13 cellular contexts compared by ENCODE assay signal in genomic region chr20:53575481-53576194, GRCh38. TPM values are rescaled to one million over a fixed set of nuclear protein-coding genes. Genes with fewer than 3 reads are reported as not detected.
DNase-seq lines count a peak whose midpoint lies in the region; ATAC-seq and TF ChIP-seq lines count a peak whose summit lies in the region.
"Had no signal": no experiment of that assay in that cellular context is flagged by ENCODE, and none has a peak within 500 bp of the region (broad histone marks: within the 10 kb centered on the region; RNA-seq: fewer than 3 reads in every experiment).

No MANE protein-coding gene starts in this region.

- TF ChIP-seq CTCF in right atrium auricular region (IDR thresholded peaks at IDR 0.05) (no peak), left ventricle myocardium inferior (IDR thresholded peaks at IDR 0.05; ENCODE audit: borderline replicate concordance) (no peak)

- no peak for ATAC-seq in activated T-helper 17 cell treated with anti-CD3 and anti-CD28 coated beads, Interleukin-2, amount 50 U/mL, for 72 hours (replicated peaks)
- ATAC-seq in naive B cell (ENCODE audit: low read depth in 2 of 2) (no peak), GM18517 (IDR thresholded peaks at IDR 0.05; ENCODE audit: unreplicated experiment) (no peak), GM21737 (IDR thresholded peaks at IDR 0.05; ENCODE audit: unreplicated experiment) (no peak)

- H3K4me1 ChIP-seq in right atrium auricular region (peaks cover 0 to 24% of the 10 kb centered on the region in 2 donors), left ventricle myocardium inferior (peaks cover 38% of the 10 kb centered on the region)

- DNase-seq in right atrium auricular region (ENCODE audit: low spot score) (peak; percentile 55), left ventricle myocardium inferior (no peak), naive B cell (no peak), DMS 273 (lab: John Stamatoyannopoulos, UW; ENCODE audit: unreplicated experiment) (no peak), COR-L47 (lab: John Stamatoyannopoulos, UW) (no peak)
- DNase-seq: GOT3; ovary; SHP77; stimulated activated CD4-positive, alpha-beta T cell treated with anti-CD3 and anti-CD28 coated beads, Interleukin-15, amount 100 ng/mL, for 24 hours; transverse colon had no signal

- intact Hi-C loops in left ventricle myocardium inferior (cut with micrococcal nuclease) = loop anchor here (5.0 to 10.0 kb wide), 2 partner anchors 367 to 489 kb away; no protein-coding TSS in a partner anchor

- no peak overlapping the region for H3K27ac ChIP-seq in right atrium auricular region
- H3K27ac ChIP-seq in left ventricle myocardium inferior (replicated peaks) = no peak overlapping the region
- H3K27ac ChIP-seq: ovary, transverse colon had no signal

- peak overlapping the region; percentile 76 for H3K27ac Mint-ChIP-seq in activated T-helper 17 cell treated with anti-CD3 and anti-CD28 coated beads, Interleukin-2, amount 50 U/mL, for 72 hours
- H3K27ac Mint-ChIP-seq in naive B cell = peak overlapping the region; percentile 24 to 96 (median 74)

- peaks cover 72% of the 10 kb centered on the region for H3K36me3 ChIP-seq in right atrium auricular region
- peaks cover 73% of the 10 kb centered on the region for H3K36me3 ChIP-seq in left ventricle myocardium inferior
- H3K36me3 ChIP-seq: ovary had no signal

- no peaks in the 10 kb centered on the region for H3K27me3 Mint-ChIP-seq in activated T-helper 17 cell treated with anti-CD3 and anti-CD28 coated beads, Interleukin-2, amount 50 U/mL, for 72 hours
- no peaks in the 10 kb centered on the region for H3K27me3 Mint-ChIP-seq in naive B cell

- H3K9me3 ChIP-seq in right atrium auricular region = no peaks in the 10 kb centered on the region
- H3K9me3 ChIP-seq in left ventricle myocardium inferior (replicated peaks) = no peaks in the 10 kb centered on the region
- H3K9me3 ChIP-seq: ovary, transverse colon had no signal

- H3K4me1 Mint-ChIP-seq in activated T-helper 17 cell treated with anti-CD3 and anti-CD28 coated beads, Interleukin-2, amount 50 U/mL, for 72 hours = peaks cover 54% of the 10 kb centered on the region
- peaks cover 34 to 78% (median 57%) of the 10 kb centered on the region in 3 donors for H3K4me1 Mint-ChIP-seq in naive B cell

- H3K4me3 ChIP-seq in right atrium auricular region (no peak overlapping the region), left ventricle myocardium inferior (no peak overlapping the region)
- H3K4me3 ChIP-seq: ovary, transverse colon had no signal

- peaks cover 100% of the 10 kb centered on the region for H3K36me3 Mint-ChIP-seq in activated T-helper 17 cell treated with anti-CD3 and anti-CD28 coated beads, Interleukin-2, amount 50 U/mL, for 72 hours (ENCODE audit: low read depth)
- H3K36me3 Mint-ChIP-seq in naive B cell = peaks cover 23% of the 10 kb centered on the region in 2 donors

- no peaks in the 10 kb centered on the region for H3K27me3 ChIP-seq in right atrium auricular region
- H3K27me3 ChIP-seq in left ventricle myocardium inferior (ENCODE audit: low read depth) = no peaks in the 10 kb centered on the region
- H3K27me3 ChIP-seq: ovary, transverse colon had no signal

- peak overlapping the region; percentile 90 for H3K4me3 Mint-ChIP-seq in activated T-helper 17 cell treated with anti-CD3 and anti-CD28 coated beads, Interleukin-2, amount 50 U/mL, for 72 hours
- peak overlapping the region in 1 of 8 donors; percentile 33 for H3K4me3 Mint-ChIP-seq in naive B cell

- H3K9me3 Mint-ChIP-seq in activated T-helper 17 cell treated with anti-CD3 and anti-CD28 coated beads, Interleukin-2, amount 50 U/mL, for 72 hours = no peaks in the 10 kb centered on the region
- H3K9me3 Mint-ChIP-seq in naive B cell = no peaks in the 10 kb centered on the region

RNA-seq across cellular contexts. Expression of gene ZNF217, which starts 18.0 kb away (rescaled TPM):
- total RNA-seq in right atrium auricular region = 10 to 100 TPM in 1 of 2 donors, 1 to 10 TPM in 1; 7.6 to 13.8 TPM
- total RNA-seq in left ventricle myocardium inferior = 5.4 TPM
- 10 to 100 TPM; 52.7 to 54.2 TPM for total RNA-seq in activated T-helper 17 cell treated with anti-CD3 and anti-CD28 coated beads, Interleukin-2, amount 50 U/mL, for 72 hours
- polyA plus RNA-seq in naive B cell (ENCODE audit: low read depth in 6 of 6) = 10 to 100 TPM in 5 of 6 donors, 1 to 10 TPM in 1; 8.8 to 31.0 (median 24.7) TPM
